Comparison of ENCODE assay signal across 17 cellular contexts in genomic region chr7:68432585-68432984, GRCh38.
DNase-seq lines count a peak whose midpoint lies in the region; ATAC-seq, FAIRE-seq and TF ChIP-seq lines count a peak whose summit lies in the region.
"Had no signal": no experiment of that assay in that cellular context is flagged by ENCODE, and none has a peak within 500 bp of the region (broad histone marks: within the 10 kb centered on the region; RNA-seq: fewer than 3 reads in every experiment).

No MANE protein-coding gene starts in this region.

- H3K4me3 ChIP-seq in left ventricle myocardium inferior, result no peak overlapping the region
- H3K4me3 ChIP-seq in bronchial epithelial cell (ENCODE audit: low read depth, low read length), result no peak overlapping the region
- H3K4me3 ChIP-seq in tibial artery, result no peak overlapping the region
- H3K4me3 ChIP-seq: BLaER1 treated with 17β-estradiol and CSF1 and Interleukin-3, amounts not matched to agents 10 nM and 100 nM had no signal

- H3K27me3 ChIP-seq in left ventricle myocardium inferior (ENCODE audit: low read depth), result no peaks in the 10 kb centered on the region
- H3K27me3 ChIP-seq in bronchial epithelial cell (ENCODE audit: control insufficient read depth, insufficient read depth, low read length), result no peaks in the 10 kb centered on the region
- peaks cover 0 to 3% of the 10 kb centered on the region in 2 donors for H3K27me3 ChIP-seq in tibial artery
- H3K27me3 ChIP-seq: BLaER1 treated with 17β-estradiol and CSF1 and Interleukin-3, amounts not matched to agents 10 nM and 100 nM had no signal

- H3K27ac ChIP-seq in left ventricle myocardium inferior (replicated peaks) (no peak overlapping the region), tibial artery (no peak overlapping the region)
- H3K27ac ChIP-seq: 22Rv1; BLaER1 treated with 17β-estradiol and CSF1 and Interleukin-3, amounts not matched to agents 10 nM and 100 nM; HL-60 had no signal

- TF ChIP-seq CTCF in left ventricle myocardium inferior (IDR thresholded peaks at IDR 0.05; ENCODE audit: borderline replicate concordance) (no peak), bronchial epithelial cell (IDR thresholded peaks at IDR 0.05; ENCODE audit: insufficient read depth, low read length, severe bottlenecking) (no peak), tibial artery (IDR thresholded peaks at IDR 0.05) (no peak)

- intact Hi-C loops in left cardiac atrium (cut with DNase I), result no loop called here
- intact Hi-C loops in left ventricle myocardium inferior (cut with micrococcal nuclease), result loop anchor here (10.0 kb wide), 1 partner anchor 758 kb away; no protein-coding TSS in a partner anchor
- intact Hi-C loops in tibial artery (cut with DNase I; ENCODE audit: low total_unique reads), result no loop called here

- DNase-seq in DMS79 treated with DMSO at 0.1 percent for 48 hours (lab: John Stamatoyannopoulos, UW), result peak; percentile 4
- no peak for DNase-seq in DMS79 (lab: John Stamatoyannopoulos, UW)
- no peak for DNase-seq in left cardiac atrium
- no peak for DNase-seq in left ventricle myocardium inferior
- no peak for DNase-seq in bronchial epithelial cell (ENCODE audit: low read depth)
- DNase-seq in stromal cell of bone marrow (ENCODE audit: low read depth), result peak; percentile 39
- no peak for DNase-seq in tibial artery
- DNase-seq: CD4-positive, CD25-positive, alpha-beta regulatory T cell; DMS53; EL had no signal

- ATAC-seq in left cardiac atrium (peak; percentile 51 to 91), GM19452 (IDR thresholded peaks at IDR 0.05; ENCODE audit: unreplicated experiment) (no peak)
- ATAC-seq: HCT116 had no signal

- H3K4me1 ChIP-seq in left ventricle myocardium inferior, result peaks cover 14% of the 10 kb centered on the region
- peaks cover 0 to 19% (median 4%) of the 10 kb centered on the region in 4 donors for H3K4me1 ChIP-seq in tibial artery

- H3K9me3 ChIP-seq in left ventricle myocardium inferior (replicated peaks), result no peaks in the 10 kb centered on the region
- no peaks in the 10 kb centered on the region for H3K9me3 ChIP-seq in tibial artery

- H3K36me3 ChIP-seq in left ventricle myocardium inferior, result no peaks in the 10 kb centered on the region
- H3K36me3 ChIP-seq in bronchial epithelial cell (ENCODE audit: control insufficient read depth, insufficient read depth, low read length), result no peaks in the 10 kb centered on the region
- no peaks in the 10 kb centered on the region for H3K36me3 ChIP-seq in tibial artery
- H3K36me3 ChIP-seq: BLaER1 treated with 17β-estradiol and CSF1 and Interleukin-3, amounts not matched to agents 10 nM and 100 nM had no signal

- peak; percentile 82 for FAIRE-seq in bronchial epithelial cell (lab: Jason Lieb, UNC)
- FAIRE-seq: G401.6, GM19239 had no signal

Comparison
In these comparisons a context has a peak if more than half of its experiments do, and no peak if none do; other contexts are left out.
1. DNase-seq: peak in DMS79 treated with DMSO at 0.1 percent for 48 hours (single experiment) and stromal cell of bone marrow (single experiment); none in DMS79 (single experiment), left cardiac atrium (single experiment), left ventricle myocardium inferior (single experiment), bronchial epithelial cell (single experiment) and tibial artery (0 of 2).